In the genomic region with DNA sequence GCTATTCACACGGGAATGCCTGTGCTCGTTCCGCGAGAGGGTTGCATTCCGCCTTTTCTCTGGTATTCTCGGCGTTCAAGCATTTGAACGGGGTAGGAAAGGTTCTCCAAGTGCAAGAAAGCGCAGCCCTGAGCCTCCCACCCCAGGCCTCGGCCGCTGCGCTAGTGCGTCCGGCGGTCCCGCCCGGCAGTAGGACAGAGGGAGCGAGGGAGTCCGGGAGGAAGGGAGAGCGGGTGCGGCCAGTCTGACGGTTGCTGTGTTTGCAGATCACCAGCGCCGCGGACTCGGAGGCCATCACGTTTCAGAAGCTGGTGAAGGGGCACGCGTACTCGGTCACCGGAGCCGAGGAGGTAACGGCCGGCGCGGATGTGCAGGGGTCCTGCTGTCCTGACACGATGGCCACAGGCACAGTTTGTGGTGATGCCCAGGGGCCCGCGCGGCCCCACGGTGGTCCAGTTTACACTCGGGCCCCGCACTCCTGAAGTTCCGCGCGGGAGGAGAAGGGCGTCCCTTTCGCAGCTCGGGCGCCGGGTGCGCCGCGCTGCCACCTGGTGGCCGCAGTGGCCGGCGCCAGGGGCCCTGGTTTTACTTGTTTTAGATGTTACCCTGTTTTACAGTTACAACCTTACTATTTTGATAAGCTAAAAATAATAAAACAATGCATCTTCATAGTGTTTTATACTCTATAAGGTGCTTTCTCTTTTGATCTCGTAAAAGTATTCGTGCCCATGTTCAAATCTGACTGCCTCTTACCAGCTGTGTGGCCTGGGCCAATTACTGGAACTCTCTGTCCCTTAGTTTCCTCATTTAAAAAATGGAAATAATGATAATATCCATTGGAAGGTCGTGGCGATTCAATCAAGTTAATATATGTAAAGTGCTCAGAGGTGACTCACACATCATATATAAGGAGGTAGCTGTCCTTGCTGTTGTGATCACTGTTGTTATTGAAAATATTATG, we compare ENCODE assay signal across 8 cellular contexts. TPM values are rescaled to one million over a fixed set of nuclear protein-coding genes. Genes with fewer than 3 reads are reported as not detected.
DNase-seq lines count a peak whose midpoint lies in the region; ATAC-seq and FAIRE-seq lines count a peak whose summit lies in the region.

No MANE protein-coding gene starts in this region.

- H2BK5ac ChIP-seq in mesenchymal stem cell (ENCODE audit: low read depth, low read length, poor library complexity, severe bottlenecking), result no peak overlapping the region

- no peaks in the 10 kb centered on the region for H3K9me3 ChIP-seq in mesenchymal stem cell (ENCODE audit: control insufficient read depth, low read length)

- no peak for FAIRE-seq in RCC 7860 (lab: Jason Lieb, UNC)

- H3K4ac ChIP-seq in mesenchymal stem cell (ENCODE audit: low read depth in 1 of 2, low read length in 2 of 2), result peak overlapping the region; percentile 95 to 98

- peak overlapping the region; percentile 66 for H3K27ac ChIP-seq in mesenchymal stem cell (ENCODE audit: low read length, poor library complexity, severe bottlenecking)

- DNase-seq in COLO829 (ENCODE audit: low spot score), result peak; percentile 49
- peak; percentile 50 for DNase-seq in MV-4-11 (lab: John Stamatoyannopoulos, UW)
- DNase-seq in activated CD8-positive, alpha-beta memory T cell treated with anti-CD3 and anti-CD28 coated beads for 4 hours (ENCODE audit: low read depth in 2 of 2), result peak; percentile 14 to 30
- DNase-seq in effector memory CD8-positive, alpha-beta T cell, result peak; percentile 53 to 67 (median 64)
- DNase-seq in mesenchymal stem cell, result peak; percentile 68
- DNase-seq in stimulated activated CD8-positive, alpha-beta memory T cell treated with anti-CD3 and anti-CD28 coated beads, Interleukin-12 subunit alpha, Interleukin-12 subunit beta, amount 100 ng/mL, for 24 hours (ENCODE audit: extremely low read depth), result peak; percentile 10
- DNase-seq in RCC 7860 (ENCODE audit: low spot score), result no peak

- peaks cover 8 to 17% of the 10 kb centered on the region in 2 donors for H3K4me1 Mint-ChIP-seq in effector memory CD8-positive, alpha-beta T cell (ENCODE audit: low read depth in 2 of 2)

- no peaks in the 10 kb centered on the region for H3K27me3 ChIP-seq in mesenchymal stem cell (ENCODE audit: control insufficient read depth in 1 of 2, insufficient read depth in 1 of 2, low read length in 2 of 2)

- peaks cover 76% of the 10 kb centered on the region for H3K36me3 Mint-ChIP-seq in effector memory CD8-positive, alpha-beta T cell (ENCODE audit: insufficient read depth)

- peak overlapping the region; percentile 71 for H3K9ac ChIP-seq in mesenchymal stem cell (ENCODE audit: low read length)

- H3K18ac ChIP-seq in mesenchymal stem cell (ENCODE audit: low read depth in 1 of 2, low read length in 2 of 2), result peak overlapping the region; percentile 74 to 99

- no peaks in the 10 kb centered on the region for H3K27me3 Mint-ChIP-seq in effector memory CD8-positive, alpha-beta T cell

- peaks cover 36% of the 10 kb centered on the region for H3K79me1 ChIP-seq in mesenchymal stem cell (replicated peaks; ENCODE audit: low read length, poor library complexity, severe bottlenecking)

- peak; percentile 69 for ATAC-seq in GM21529 (IDR thresholded peaks at IDR 0.05; ENCODE audit: unreplicated experiment)
- ATAC-seq in effector memory CD8-positive, alpha-beta T cell (replicated peaks), result peak; percentile 83

- H4K8ac ChIP-seq in mesenchymal stem cell (ENCODE audit: low read length), result peak overlapping the region; percentile 86

- peak overlapping the region; percentile 85 for H2BK15ac ChIP-seq in mesenchymal stem cell (ENCODE audit: low read depth, poor library complexity, severe bottlenecking)

- peak overlapping the region; percentile 79 to 93 for H3K27ac Mint-ChIP-seq in effector memory CD8-positive, alpha-beta T cell

- peaks cover 80 to 88% of the 10 kb centered on the region in 2 experiments for H3K36me3 ChIP-seq in mesenchymal stem cell (ENCODE audit: control insufficient read depth in 1 of 2, insufficient read depth in 2 of 2, low read depth in 1 of 2, low read length in 2 of 2)

- H3K9me3 Mint-ChIP-seq in effector memory CD8-positive, alpha-beta T cell, result no peaks in the 10 kb centered on the region

- H2BK120ac ChIP-seq in mesenchymal stem cell (ENCODE audit: low read depth, low read length), result peak overlapping the region; percentile 95

- H2AK5ac ChIP-seq in mesenchymal stem cell (ENCODE audit: low read length, severe bottlenecking), result peak overlapping the region; percentile 41

- WGBS in mesenchymal stem cell, result 6% methylated on average over 45 of the region's 61 CpGs

- peak overlapping the region; percentile 72 to 94 for H3K23ac ChIP-seq in mesenchymal stem cell (ENCODE audit: low read length in 2 of 2)

- H3K4me2 ChIP-seq in mesenchymal stem cell (ENCODE audit: low read length, poor library complexity, severe bottlenecking), result peak overlapping the region; percentile 66

- H3K4me3 ChIP-seq in mesenchymal stem cell (ENCODE audit: insufficient read depth in 1 of 2, low read depth in 1 of 2, low read length in 2 of 2), result peak overlapping the region; percentile 29 to 65

- peak overlapping the region; percentile 49 to 77 for H3K4me3 Mint-ChIP-seq in effector memory CD8-positive, alpha-beta T cell

- peak overlapping the region; percentile 88 for H4K91ac ChIP-seq in mesenchymal stem cell (ENCODE audit: low read length)

- peaks cover 19% of the 10 kb centered on the region for H3K4me1 ChIP-seq in mesenchymal stem cell (ENCODE audit: control insufficient read depth, insufficient read depth, low read depth, low read length)

- H3K14ac ChIP-seq in mesenchymal stem cell (ENCODE audit: low read length in 2 of 2), result peak overlapping the region in 1 of 2 experiments; percentile 97

- peak overlapping the region; percentile 59 to 95 for H2BK12ac ChIP-seq in mesenchymal stem cell (ENCODE audit: low read length in 2 of 2)

- peak overlapping the region; percentile 5 for H2AFZ ChIP-seq in mesenchymal stem cell (ENCODE audit: low read depth, low read length)

RNA-seq across cellular contexts. Expression of a gene that starts 36.7 kb away (rescaled TPM):
- 247 TPM for polyA plus RNA-seq in mesenchymal stem cell (2013, experiment 1 of 2)
- polyA plus RNA-seq in mesenchymal stem cell (2013, experiment 2 of 2), result 249 TPM
